In the genomic region with DNA sequence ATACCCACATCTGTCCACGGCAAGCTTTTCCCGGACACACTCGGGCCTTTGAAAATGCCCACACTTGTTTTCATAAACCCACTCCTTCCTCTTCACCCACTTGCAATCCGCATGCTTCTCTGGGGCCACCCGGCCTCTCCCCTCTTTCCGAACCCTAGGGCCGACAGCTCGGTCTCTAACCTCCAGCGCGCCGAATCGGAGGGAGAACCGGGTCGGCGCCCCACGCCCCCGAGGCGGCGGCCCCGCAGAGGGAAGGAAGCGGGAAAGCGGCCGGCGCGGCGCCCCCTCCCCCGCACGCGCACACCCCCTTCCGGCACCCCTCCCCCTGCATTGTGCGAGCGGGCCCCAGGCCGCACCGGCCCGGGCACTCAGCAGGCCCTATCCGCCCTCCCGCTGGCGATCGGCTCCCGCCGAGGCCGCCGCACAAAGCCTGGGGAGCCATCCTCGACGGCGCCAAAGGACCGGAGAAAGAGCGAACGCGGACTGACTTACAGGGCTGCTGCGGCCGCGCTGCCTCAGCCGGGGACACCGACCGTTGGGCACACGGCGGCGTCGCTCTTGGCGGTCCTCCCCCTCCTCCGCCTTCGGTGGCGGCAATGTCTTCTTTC, we compare ENCODE assay signal across 1 cellular context.
TF ChIP-seq lines count a peak whose summit lies in the region.

No MANE protein-coding gene starts in this region.

TF ChIP-seq in HepG2, 621 proteins besides CTCF, POLR2A, EP300 and RAD21 (continued from another document and continues in another):
- TF ChIP-seq, protein P1, sequence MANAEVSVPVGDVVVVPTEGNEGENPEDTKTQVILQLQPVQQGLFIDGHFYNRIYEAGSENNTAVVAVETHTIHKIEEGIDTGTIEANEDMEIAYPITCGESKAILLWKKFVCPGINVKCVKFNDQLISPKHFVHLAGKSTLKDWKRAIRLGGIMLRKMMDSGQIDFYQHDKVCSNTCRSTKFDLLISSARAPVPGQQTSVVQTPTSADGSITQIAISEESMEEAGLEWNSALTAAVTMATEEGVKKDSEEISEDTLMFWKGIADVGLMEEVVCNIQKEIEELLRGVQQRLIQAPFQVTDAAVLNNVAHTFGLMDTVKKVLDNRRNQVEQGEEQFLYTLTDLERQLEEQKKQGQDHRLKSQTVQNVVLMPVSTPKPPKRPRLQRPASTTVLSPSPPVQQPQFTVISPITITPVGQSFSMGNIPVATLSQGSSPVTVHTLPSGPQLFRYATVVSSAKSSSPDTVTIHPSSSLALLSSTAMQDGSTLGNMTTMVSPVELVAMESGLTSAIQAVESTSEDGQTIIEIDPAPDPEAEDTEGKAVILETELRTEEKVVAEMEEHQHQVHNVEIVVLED (CRISPR knock-in tag; IDR thresholded peaks at IDR 0.05; ENCODE audit: borderline replicate concordance): no peak
- TF ChIP-seq, protein P2, sequence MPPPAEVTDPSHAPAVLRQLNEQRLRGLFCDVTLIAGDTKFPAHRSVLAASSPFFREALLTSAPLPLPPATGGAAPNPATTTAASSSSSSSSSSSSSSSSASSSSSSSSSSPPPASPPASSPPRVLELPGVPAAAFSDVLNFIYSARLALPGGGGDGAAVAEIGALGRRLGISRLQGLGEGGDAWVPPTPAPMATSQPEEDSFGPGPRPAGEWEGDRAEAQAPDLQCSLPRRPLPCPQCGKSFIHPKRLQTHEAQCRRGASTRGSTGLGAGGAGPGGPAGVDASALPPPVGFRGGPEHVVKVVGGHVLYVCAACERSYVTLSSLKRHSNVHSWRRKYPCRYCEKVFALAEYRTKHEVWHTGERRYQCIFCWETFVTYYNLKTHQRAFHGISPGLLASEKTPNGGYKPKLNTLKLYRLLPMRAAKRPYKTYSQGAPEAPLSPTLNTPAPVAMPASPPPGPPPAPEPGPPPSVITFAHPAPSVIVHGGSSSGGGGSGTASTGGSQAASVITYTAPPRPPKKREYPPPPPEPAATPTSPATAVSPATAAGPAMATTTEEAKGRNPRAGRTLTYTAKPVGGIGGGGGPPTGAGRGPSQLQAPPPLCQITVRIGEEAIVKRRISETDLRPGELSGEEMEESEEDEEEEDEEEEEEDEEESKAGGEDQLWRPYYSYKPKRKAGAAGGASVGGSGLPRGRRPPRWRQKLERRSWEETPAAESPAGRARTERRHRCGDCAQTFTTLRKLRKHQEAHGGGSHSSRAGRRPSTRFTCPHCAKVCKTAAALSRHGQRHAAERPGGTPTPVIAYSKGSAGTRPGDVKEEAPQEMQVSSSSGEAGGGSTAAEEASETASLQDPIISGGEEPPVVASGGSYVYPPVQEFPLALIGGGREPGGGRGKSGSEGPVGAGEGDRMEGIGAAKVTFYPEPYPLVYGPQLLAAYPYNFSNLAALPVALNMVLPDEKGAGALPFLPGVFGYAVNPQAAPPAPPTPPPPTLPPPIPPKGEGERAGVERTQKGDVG (CRISPR knock-in tag; IDR thresholded peaks at IDR 0.05; ENCODE audit: borderline replicate concordance): no peak
- TF ChIP-seq CHD4 (IDR thresholded peaks at IDR 0.05; ENCODE audit: borderline replicate concordance, low read length) (no peak), ADNP (CRISPR knock-in tag; IDR thresholded peaks at IDR 0.05) (0 out of 2 replicates have a peak, but pooled peaks have one; percentile 25), ZNF205 (CRISPR knock-in tag; IDR thresholded peaks at IDR 0.05) (peak; percentile 56; the same call in 1 of the 2 replicates), PTBP1 (IDR thresholded peaks at IDR 0.05; ENCODE audit: low read depth, low read length, poor library complexity, severe bottlenecking) (no peak), PITX1 (CRISPR knock-in tag; IDR thresholded peaks at IDR 0.05) (peak; percentile 11; the same call in 1 of the 2 replicates), ZSCAN30 (CRISPR knock-in tag; IDR thresholded peaks at IDR 0.05) (no peak), PPARG (CRISPR knock-in tag; conservative IDR thresholded peaks at IDR 0.05) (peak; percentile 58; the same call in 1 of the 2 replicates), RAD51 (IDR thresholded peaks at IDR 0.05; ENCODE audit: borderline replicate concordance) (no peak), ZFP90 (CRISPR knock-in tag; IDR thresholded peaks at IDR 0.05; ENCODE audit: borderline replicate concordance) (no peak), RCOR2 (CRISPR knock-in tag; IDR thresholded peaks at IDR 0.05) (no peak), ZNF891 (CRISPR knock-in tag; IDR thresholded peaks at IDR 0.05) (no peak), TMF1 (CRISPR knock-in tag; IDR thresholded peaks at IDR 0.05; ENCODE audit: low read depth) (0 out of 2 replicates have a peak, but pooled peaks have one; percentile 37), MYNN (CRISPR knock-in tag; IDR thresholded peaks at IDR 0.05; ENCODE audit: low read depth) (0 out of 2 replicates have a peak, but pooled peaks have one; percentile 39), ZKSCAN8 (CRISPR knock-in tag; IDR thresholded peaks at IDR 0.05; ENCODE audit: borderline replicate concordance) (no peak), ZNF720 (CRISPR knock-in tag; IDR thresholded peaks at IDR 0.05) (no peak), ZBTB7A (CRISPR knock-in tag; IDR thresholded peaks at IDR 0.05) (peak; percentile 88), MTF1 (CRISPR knock-in tag; IDR thresholded peaks at IDR 0.05) (no peak), ZNF619 (CRISPR knock-in tag; IDR thresholded peaks at IDR 0.05) (no peak; the same call in 1 of the 2 replicates), RARG (CRISPR knock-in tag; IDR thresholded peaks at IDR 0.05; ENCODE audit: low read depth) (no peak), ATM (IDR thresholded peaks at IDR 0.05; ENCODE audit: borderline replicate concordance) (no peak), PHF8 (CRISPR knock-in tag; IDR thresholded peaks at IDR 0.05) (peak; percentile 75), ZNF33A (CRISPR knock-in tag; IDR thresholded peaks at IDR 0.05; ENCODE audit: borderline replicate concordance) (no peak), FOSL2 (CRISPR knock-in tag; IDR thresholded peaks at IDR 0.05) (0 out of 2 replicates have a peak, but pooled peaks have one; percentile 6), MXD4 (CRISPR knock-in tag; IDR thresholded peaks at IDR 0.05) (no peak)
- TF ChIP-seq, protein P3, sequence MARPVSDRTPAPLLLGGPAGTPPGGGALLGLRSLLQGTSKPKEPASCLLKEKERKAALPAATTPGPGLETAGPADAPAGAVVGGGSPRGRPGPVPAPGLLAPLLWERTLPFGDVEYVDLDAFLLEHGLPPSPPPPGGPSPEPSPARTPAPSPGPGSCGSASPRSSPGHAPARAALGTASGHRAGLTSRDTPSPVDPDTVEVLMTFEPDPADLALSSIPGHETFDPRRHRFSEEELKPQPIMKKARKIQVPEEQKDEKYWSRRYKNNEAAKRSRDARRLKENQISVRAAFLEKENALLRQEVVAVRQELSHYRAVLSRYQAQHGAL (CRISPR knock-in tag; IDR thresholded peaks at IDR 0.05; ENCODE audit: not compliant biosample characterization): no peak
- TF ChIP-seq, protein P4, sequence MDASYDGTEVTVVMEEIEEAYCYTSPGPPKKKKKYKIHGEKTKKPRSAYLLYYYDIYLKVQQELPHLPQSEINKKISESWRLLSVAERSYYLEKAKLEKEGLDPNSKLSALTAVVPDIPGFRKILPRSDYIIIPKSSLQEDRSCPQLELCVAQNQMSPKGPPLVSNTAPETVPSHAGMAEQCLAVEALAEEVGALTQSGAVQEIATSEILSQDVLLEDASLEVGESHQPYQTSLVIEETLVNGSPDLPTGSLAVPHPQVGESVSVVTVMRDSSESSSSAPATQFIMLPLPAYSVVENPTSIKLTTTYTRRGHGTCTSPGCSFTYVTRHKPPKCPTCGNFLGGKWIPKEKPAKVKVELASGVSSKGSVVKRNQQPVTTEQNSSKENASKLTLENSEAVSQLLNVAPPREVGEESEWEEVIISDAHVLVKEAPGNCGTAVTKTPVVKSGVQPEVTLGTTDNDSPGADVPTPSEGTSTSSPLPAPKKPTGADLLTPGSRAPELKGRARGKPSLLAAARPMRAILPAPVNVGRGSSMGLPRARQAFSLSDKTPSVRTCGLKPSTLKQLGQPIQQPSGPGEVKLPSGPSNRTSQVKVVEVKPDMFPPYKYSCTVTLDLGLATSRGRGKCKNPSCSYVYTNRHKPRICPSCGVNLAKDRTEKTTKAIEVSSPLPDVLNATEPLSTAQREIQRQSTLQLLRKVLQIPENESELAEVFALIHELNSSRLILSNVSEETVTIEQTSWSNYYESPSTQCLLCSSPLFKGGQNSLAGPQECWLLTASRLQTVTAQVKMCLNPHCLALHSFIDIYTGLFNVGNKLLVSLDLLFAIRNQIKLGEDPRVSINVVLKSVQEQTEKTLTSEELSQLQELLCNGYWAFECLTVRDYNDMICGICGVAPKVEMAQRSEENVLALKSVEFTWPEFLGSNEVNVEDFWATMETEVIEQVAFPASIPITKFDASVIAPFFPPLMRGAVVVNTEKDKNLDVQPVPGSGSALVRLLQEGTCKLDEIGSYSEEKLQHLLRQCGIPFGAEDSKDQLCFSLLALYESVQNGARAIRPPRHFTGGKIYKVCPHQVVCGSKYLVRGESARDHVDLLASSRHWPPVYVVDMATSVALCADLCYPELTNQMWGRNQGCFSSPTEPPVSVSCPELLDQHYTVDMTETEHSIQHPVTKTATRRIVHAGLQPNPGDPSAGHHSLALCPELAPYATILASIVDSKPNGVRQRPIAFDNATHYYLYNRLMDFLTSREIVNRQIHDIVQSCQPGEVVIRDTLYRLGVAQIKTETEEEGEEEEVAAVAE (CRISPR knock-in tag; IDR thresholded peaks at IDR 0.05; ENCODE audit: borderline replicate concordance): 0 out of 2 replicates have a peak, but pooled peaks have one; percentile 16
- TF ChIP-seq, protein P5, sequence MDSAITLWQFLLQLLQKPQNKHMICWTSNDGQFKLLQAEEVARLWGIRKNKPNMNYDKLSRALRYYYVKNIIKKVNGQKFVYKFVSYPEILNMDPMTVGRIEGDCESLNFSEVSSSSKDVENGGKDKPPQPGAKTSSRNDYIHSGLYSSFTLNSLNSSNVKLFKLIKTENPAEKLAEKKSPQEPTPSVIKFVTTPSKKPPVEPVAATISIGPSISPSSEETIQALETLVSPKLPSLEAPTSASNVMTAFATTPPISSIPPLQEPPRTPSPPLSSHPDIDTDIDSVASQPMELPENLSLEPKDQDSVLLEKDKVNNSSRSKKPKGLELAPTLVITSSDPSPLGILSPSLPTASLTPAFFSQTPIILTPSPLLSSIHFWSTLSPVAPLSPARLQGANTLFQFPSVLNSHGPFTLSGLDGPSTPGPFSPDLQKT (CRISPR knock-in tag; IDR thresholded peaks at IDR 0.05; ENCODE audit: borderline replicate concordance): no peak
- TF ChIP-seq, protein P6, sequence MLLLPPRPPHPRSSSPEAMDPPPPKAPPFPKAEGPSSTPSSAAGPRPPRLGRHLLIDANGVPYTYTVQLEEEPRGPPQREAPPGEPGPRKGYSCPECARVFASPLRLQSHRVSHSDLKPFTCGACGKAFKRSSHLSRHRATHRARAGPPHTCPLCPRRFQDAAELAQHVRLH (CRISPR knock-in tag; IDR thresholded peaks at IDR 0.05; ENCODE audit: borderline replicate concordance, low read depth): 0 out of 2 replicates have a peak, but pooled peaks have one; percentile 55
- TF ChIP-seq, protein P7, sequence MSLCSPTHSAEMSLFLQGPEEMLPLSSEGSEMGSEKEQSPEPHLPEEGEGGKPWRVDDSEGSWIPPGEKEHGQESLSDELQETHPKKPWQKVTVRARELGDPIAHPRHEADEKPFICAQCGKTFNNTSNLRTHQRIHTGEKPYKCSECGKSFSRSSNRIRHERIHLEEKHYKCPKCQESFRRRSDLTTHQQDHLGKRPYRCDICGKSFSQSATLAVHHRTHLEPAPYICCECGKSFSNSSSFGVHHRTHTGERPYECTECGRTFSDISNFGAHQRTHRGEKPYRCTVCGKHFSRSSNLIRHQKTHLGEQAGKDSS (CRISPR knock-in tag; IDR thresholded peaks at IDR 0.05; ENCODE audit: borderline replicate concordance, low read depth): peak; percentile 29; the same call in 1 of the 2 replicates
- TF ChIP-seq, protein P8, sequence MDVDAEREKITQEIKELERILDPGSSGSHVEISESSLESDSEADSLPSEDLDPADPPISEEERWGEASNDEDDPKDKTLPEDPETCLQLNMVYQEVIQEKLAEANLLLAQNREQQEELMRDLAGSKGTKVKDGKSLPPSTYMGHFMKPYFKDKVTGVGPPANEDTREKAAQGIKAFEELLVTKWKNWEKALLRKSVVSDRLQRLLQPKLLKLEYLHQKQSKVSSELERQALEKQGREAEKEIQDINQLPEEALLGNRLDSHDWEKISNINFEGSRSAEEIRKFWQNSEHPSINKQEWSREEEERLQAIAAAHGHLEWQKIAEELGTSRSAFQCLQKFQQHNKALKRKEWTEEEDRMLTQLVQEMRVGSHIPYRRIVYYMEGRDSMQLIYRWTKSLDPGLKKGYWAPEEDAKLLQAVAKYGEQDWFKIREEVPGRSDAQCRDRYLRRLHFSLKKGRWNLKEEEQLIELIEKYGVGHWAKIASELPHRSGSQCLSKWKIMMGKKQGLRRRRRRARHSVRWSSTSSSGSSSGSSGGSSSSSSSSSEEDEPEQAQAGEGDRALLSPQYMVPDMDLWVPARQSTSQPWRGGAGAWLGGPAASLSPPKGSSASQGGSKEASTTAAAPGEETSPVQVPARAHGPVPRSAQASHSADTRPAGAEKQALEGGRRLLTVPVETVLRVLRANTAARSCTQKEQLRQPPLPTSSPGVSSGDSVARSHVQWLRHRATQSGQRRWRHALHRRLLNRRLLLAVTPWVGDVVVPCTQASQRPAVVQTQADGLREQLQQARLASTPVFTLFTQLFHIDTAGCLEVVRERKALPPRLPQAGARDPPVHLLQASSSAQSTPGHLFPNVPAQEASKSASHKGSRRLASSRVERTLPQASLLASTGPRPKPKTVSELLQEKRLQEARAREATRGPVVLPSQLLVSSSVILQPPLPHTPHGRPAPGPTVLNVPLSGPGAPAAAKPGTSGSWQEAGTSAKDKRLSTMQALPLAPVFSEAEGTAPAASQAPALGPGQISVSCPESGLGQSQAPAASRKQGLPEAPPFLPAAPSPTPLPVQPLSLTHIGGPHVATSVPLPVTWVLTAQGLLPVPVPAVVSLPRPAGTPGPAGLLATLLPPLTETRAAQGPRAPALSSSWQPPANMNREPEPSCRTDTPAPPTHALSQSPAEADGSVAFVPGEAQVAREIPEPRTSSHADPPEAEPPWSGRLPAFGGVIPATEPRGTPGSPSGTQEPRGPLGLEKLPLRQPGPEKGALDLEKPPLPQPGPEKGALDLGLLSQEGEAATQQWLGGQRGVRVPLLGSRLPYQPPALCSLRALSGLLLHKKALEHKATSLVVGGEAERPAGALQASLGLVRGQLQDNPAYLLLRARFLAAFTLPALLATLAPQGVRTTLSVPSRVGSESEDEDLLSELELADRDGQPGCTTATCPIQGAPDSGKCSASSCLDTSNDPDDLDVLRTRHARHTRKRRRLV (CRISPR knock-in tag; IDR thresholded peaks at IDR 0.05): no peak
- TF ChIP-seq, protein P9, sequence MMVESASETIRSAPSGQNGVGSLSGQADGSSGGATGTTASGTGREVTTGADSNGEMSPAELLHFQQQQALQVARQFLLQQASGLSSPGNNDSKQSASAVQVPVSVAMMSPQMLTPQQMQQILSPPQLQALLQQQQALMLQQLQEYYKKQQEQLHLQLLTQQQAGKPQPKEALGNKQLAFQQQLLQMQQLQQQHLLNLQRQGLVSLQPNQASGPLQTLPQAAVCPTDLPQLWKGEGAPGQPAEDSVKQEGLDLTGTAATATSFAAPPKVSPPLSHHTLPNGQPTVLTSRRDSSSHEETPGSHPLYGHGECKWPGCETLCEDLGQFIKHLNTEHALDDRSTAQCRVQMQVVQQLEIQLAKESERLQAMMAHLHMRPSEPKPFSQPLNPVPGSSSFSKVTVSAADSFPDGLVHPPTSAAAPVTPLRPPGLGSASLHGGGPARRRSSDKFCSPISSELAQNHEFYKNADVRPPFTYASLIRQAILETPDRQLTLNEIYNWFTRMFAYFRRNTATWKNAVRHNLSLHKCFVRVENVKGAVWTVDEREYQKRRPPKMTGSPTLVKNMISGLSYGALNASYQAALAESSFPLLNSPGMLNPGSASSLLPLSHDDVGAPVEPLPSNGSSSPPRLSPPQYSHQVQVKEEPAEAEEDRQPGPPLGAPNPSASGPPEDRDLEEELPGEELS (CRISPR knock-in tag; IDR thresholded peaks at IDR 0.05): no peak
